ENCODE assay signal across 1 cellular context in genomic region chr18:47263197-47263827, GRCh38.
TF ChIP-seq lines count a peak whose summit lies in the region.

No MANE protein-coding gene starts in this region.

TF ChIP-seq in H1, 55 proteins besides CTCF, POLR2A, EP300 and RAD21:
- peak; percentile 86 for TF ChIP-seq CTBP2 (IDR thresholded peaks at IDR 0.05; ENCODE audit: borderline replicate concordance, insufficient read depth, insufficient read length, low read length)
- no peak for TF ChIP-seq KDM5A (IDR thresholded peaks at IDR 0.05; ENCODE audit: low read length)
- 0 out of 2 replicates have a peak, but pooled peaks have one; percentile 6 for TF ChIP-seq CREB1 (IDR thresholded peaks at IDR 0.05)
- no peak for TF ChIP-seq CHD2 (IDR thresholded peaks at IDR 0.05; ENCODE audit: low read length)
- no peak for TF ChIP-seq YY1 (IDR thresholded peaks at IDR 0.05; ENCODE audit: low read depth, low read length)
- TF ChIP-seq, protein P1, sequence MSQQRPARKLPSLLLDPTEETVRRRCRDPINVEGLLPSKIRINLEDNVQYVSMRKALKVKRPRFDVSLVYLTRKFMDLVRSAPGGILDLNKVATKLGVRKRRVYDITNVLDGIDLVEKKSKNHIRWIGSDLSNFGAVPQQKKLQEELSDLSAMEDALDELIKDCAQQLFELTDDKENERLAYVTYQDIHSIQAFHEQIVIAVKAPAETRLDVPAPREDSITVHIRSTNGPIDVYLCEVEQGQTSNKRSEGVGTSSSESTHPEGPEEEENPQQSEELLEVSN (IDR thresholded peaks at IDR 0.05) = peak; percentile 54; the same call in 1 of the 2 replicates
- TF ChIP-seq SUZ12 (IDR thresholded peaks at IDR 0.05; ENCODE audit: low read length) = peak; percentile 11; the same call in 1 of the 2 replicates
- TF ChIP-seq EZH2 (IDR thresholded peaks at IDR 0.05; ENCODE audit: low read depth, low read length, severe bottlenecking) = peak; percentile 68
- 0 out of 4 replicates have a peak, but pooled peaks of 1 of the 2 experiments have one; percentile 26 for TF ChIP-seq HDAC2 (IDR thresholded peaks at IDR 0.05; ENCODE audit: borderline replicate concordance in 1 of 2, low read depth in 2 of 2, low read length in 2 of 2)
- TF ChIP-seq, protein P2, sequence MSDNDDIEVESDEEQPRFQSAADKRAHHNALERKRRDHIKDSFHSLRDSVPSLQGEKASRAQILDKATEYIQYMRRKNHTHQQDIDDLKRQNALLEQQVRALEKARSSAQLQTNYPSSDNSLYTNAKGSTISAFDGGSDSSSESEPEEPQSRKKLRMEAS (IDR thresholded peaks at IDR 0.05) = peak; percentile 31; the same call in 1 of the 2 replicates
- TF ChIP-seq PHF8 (conservative IDR thresholded peaks at IDR 0.05; ENCODE audit: low read depth, low read length) = peak; percentile 33; the same call in 1 of the 2 replicates
- TF ChIP-seq KDM4A (IDR thresholded peaks at IDR 0.05; ENCODE audit: low read depth, low read length, severe bottlenecking) = peak; percentile 96
- peak; percentile 58; the same call in 1 of the 2 replicates for TF ChIP-seq GABPA (IDR thresholded peaks at IDR 0.05; ENCODE audit: borderline replicate concordance, insufficient read depth, low read length)
TF ChIP-seq in H1: peak in this region for 10.
